Comparison of ENCODE assay signal across 14 cellular contexts in the genomic region with DNA sequence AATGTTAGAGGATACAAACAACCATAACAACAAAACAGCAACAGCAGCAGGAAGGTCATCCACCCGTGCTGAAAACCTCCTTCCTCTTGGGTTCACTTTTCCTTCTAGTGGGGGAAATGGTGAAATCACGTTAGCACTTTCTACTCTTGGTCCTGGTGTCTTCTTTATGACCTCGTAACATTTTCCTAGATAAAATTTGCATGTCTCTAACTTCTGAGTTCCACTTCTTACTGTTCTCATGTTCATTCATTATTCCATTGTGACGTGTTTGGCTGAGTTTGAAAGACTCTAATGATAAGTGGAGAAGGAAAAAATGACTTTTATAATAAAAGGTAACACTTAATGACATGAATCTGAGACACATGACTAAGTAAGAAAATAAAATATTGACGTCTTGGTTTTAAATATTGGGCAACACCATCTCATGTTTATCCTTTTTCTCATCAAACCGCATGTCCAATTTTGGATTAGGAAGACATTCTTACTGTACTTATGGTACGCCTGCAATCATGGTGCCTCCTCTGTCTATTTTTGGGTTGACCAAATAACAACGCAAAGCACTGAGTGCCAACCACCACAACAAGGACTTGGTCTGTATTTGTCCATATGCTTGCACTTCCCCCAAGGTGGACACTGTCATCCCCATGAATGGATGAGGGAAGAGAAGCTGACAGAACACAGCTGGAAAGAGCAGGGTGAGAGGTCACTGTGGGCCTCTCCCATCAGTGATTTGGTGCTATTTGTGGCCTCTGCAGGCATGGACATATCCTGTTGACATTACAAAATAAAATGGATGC. TPM values are rescaled to one million over a fixed set of nuclear protein-coding genes. Genes with fewer than 3 reads are reported as not detected.
A peak's percentile ranks its signal among the peaks of the same experiment; 100 is the strongest.
DNase-seq lines count a peak whose midpoint lies in the region; ATAC-seq and TF ChIP-seq lines count a peak whose summit lies in the region.
"Had no signal": no experiment of that assay in that cellular context is flagged by ENCODE, and none has a peak within 500 bp of the region (broad histone marks: within the 10 kb centered on the region; RNA-seq: fewer than 3 reads in every experiment).

No MANE protein-coding gene starts in this region.

- TF ChIP-seq EP300 in stomach (IDR thresholded peaks at IDR 0.05), result no peak

- H3K27ac ChIP-seq in right cardiac atrium (ENCODE audit: low read length) (peak overlapping the region; percentile 6), stomach (peak overlapping the region in 4 of 5 donors; percentile 8 to 77 (median 65))

- H3K27ac Mint-ChIP-seq in activated naive CD4-positive, alpha-beta T cell treated with anti-CD3 and anti-CD28 coated beads, Interleukin-2, amount 50 U/mL, for 72 hours, result peak overlapping the region; percentile 74 to 84
- H3K27ac Mint-ChIP-seq in T-helper 17 cell, result peak overlapping the region; percentile 24

- peaks cover 13 to 26% of the 10 kb centered on the region in 2 donors for H3K9me3 Mint-ChIP-seq in activated naive CD4-positive, alpha-beta T cell treated with anti-CD3 and anti-CD28 coated beads, Interleukin-2, amount 50 U/mL, for 72 hours

- intact Hi-C loops in right cardiac atrium (cut with DNase I), result no loop called here
- intact Hi-C loops in stomach (cut with DNase I; ENCODE audit: low total_unique reads), result no loop called here

- peak; percentile 13 for ATAC-seq in activated naive CD4-positive, alpha-beta T cell treated with anti-CD3 and anti-CD28 coated beads, Interleukin-2, amount 50 U/mL, for 72 hours
- ATAC-seq in T-helper 17 cell (no peak), right cardiac atrium (peak in 1 of 2 donors; percentile 49), HG02938 (IDR thresholded peaks at IDR 0.05; ENCODE audit: unreplicated experiment) (no peak)
- ATAC-seq: Panc1 had no signal

- H3K4me1 ChIP-seq in right cardiac atrium (ENCODE audit: control insufficient read depth, insufficient read depth, low read length) (peaks cover 7% of the 10 kb centered on the region), stomach (peaks cover 37 to 85% (median 61%) of the 10 kb centered on the region in 4 donors)

- TF ChIP-seq POLR2A in stomach (IDR thresholded peaks at IDR 0.05), result no peak

- no peaks in the 10 kb centered on the region for H3K27me3 ChIP-seq in right cardiac atrium (ENCODE audit: control insufficient read depth, insufficient read depth)
- H3K27me3 ChIP-seq in stomach, result no peaks in the 10 kb centered on the region
- H3K27me3 ChIP-seq: adrenal gland had no signal

- H3K4me3 ChIP-seq in right cardiac atrium (ENCODE audit: low read length) (no peak overlapping the region), stomach (no peak overlapping the region)
- H3K4me3 ChIP-seq: adrenal gland had no signal

- H3K27me3 Mint-ChIP-seq in T-helper 17 cell, result no peaks in the 10 kb centered on the region

- H3K4me1 Mint-ChIP-seq in T-helper 17 cell, result peaks cover 13% of the 10 kb centered on the region

- TF ChIP-seq CTCF in stomach (IDR thresholded peaks at IDR 0.05), result no peak

- peaks cover 19 to 33% of the 10 kb centered on the region in 2 donors for H3K36me3 Mint-ChIP-seq in activated naive CD4-positive, alpha-beta T cell treated with anti-CD3 and anti-CD28 coated beads, Interleukin-2, amount 50 U/mL, for 72 hours
- peaks cover 5% of the 10 kb centered on the region for H3K36me3 Mint-ChIP-seq in T-helper 17 cell (ENCODE audit: low read depth)

- 54% methylated on average over 8 of the region's 8 CpGs for WGBS in right cardiac atrium
- 62 to 76% (median 68%) methylated on average over 8 of the region's 8 CpGs for WGBS in stomach, 5 donors

- H3K9me3 ChIP-seq in T-helper 17 cell (ENCODE audit: control insufficient read depth, low read length, poor library complexity, severe bottlenecking) (no peaks in the 10 kb centered on the region), right cardiac atrium (ENCODE audit: control insufficient read depth, low read length) (no peaks in the 10 kb centered on the region), stomach (no peaks in the 10 kb centered on the region)
- H3K9me3 ChIP-seq: adrenal gland had no signal

- H3K36me3 ChIP-seq in stomach, result peaks cover 0 to 9% (median 0%) of the 10 kb centered on the region in 4 donors
- H3K36me3 ChIP-seq: adrenal gland had no signal

- H3K4me3 Mint-ChIP-seq in T-helper 17 cell, result peak overlapping the region; percentile 21

- DNase-seq in activated naive CD4-positive, alpha-beta T cell treated with anti-CD3 and anti-CD28 coated beads, Interleukin-2, amount 50 U/mL, for 72 hours (ENCODE audit: low spot score in 2 of 2), result no peak
- no peak for DNase-seq in activated naive CD4-positive, alpha-beta T cell (lab: John Stamatoyannopoulos, UW)
- DNase-seq in T-helper 17 cell (no peak), right cardiac atrium (no peak), stomach (no peak), germinal center (ENCODE audit: low spot score) (no peak), EL (no peak)
- DNase-seq: NCI-H2107; NCI-H748 treated with DMSO at 0.1 percent for 48 hours; stimulated activated CD4-positive, alpha-beta T cell treated with anti-CD3 and anti-CD28 coated beads, Interleukin-15, amount 100 ng/mL, for 24 hours; SW 1271 had no signal

RNA-seq across cellular contexts. Expression of gene IL1R1, which starts 25.7 kb away (rescaled TPM):
- total RNA-seq in activated naive CD4-positive, alpha-beta T cell treated with anti-CD3 and anti-CD28 coated beads, Interleukin-2, amount 50 U/mL, for 72 hours, result 1 to 10 TPM; 6.8 to 6.9 TPM
- total RNA-seq in T-helper 17 cell (10 to 100 TPM; 14.3 to 16.5 TPM), right cardiac atrium (100 to 1,000 TPM in 1 of 4 donors, 10 to 100 TPM in 3; 43.2 to 111 (median 60.7) TPM), stomach (10 to 100 TPM; 17.5 to 67.7 (median 49.1) TPM)
- polyA plus RNA-seq in right cardiac atrium (32.2 TPM), stomach (100 to 1,000 TPM in 1 of 3 donors, 10 to 100 TPM in 2; 26.5 to 109 (median 75.3) TPM)

Comparison
In these comparisons a context has a peak if more than half of its experiments do, and no peak if none do; other contexts are left out.
1. ATAC-seq: peak in activated naive CD4-positive, alpha-beta T cell treated with anti-CD3 and anti-CD28 coated beads, Interleukin-2, amount 50 U/mL, for 72 hours (2 of 2); none in T-helper 17 cell (single experiment) and HG02938 (single experiment).